Comparison of ENCODE assay signal across 23 cellular contexts in the genomic region with DNA sequence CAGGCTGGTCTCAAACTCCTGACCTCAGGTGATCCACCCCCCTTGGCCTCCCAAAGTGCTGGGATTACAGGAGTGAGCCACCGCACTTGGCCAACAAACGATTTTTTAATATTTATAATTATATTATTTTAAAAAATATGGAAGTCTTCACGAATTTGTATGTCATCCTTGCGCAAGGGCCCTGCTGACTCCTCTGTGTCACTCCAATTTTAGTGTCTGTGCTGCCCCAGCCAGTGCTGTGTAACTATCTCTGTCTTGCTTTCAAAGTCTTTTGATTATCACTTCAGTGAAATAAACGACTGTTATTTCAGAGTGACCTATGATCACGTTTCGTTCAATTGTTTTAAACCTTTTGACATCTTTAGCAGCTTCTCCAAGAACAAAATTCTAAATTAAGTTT. TPM values are rescaled to one million over a fixed set of nuclear protein-coding genes. Genes with fewer than 3 reads are reported as not detected.
"Had no signal": no experiment of that assay in that cellular context is flagged by ENCODE, and none has a peak within 500 bp of the region (broad histone marks: within the 10 kb centered on the region; RNA-seq: fewer than 3 reads in every experiment).

No MANE protein-coding gene starts in this region.

- H3K79me2 ChIP-seq: hepatocyte, parathyroid adenoma had no signal

- H3K4me3 ChIP-seq: esophagus muscularis mucosa, gastroesophageal sphincter, heart left ventricle, hepatocyte, lung, mucosa of descending colon, neural progenitor cell, right lobe of liver, thoracic aorta, tibial nerve, upper lobe of right lung, uterus had no signal

- H3K9ac ChIP-seq: neural progenitor cell, parathyroid adenoma had no signal

- H3K36me3 ChIP-seq: esophagus muscularis mucosa, gastroesophageal sphincter, heart left ventricle, neural progenitor cell, right lobe of liver, thoracic aorta, tibial nerve, upper lobe of right lung, uterus had no signal

- H2AFZ ChIP-seq: hepatocyte, neural progenitor cell, parathyroid adenoma had no signal

- DNase-seq: effector CD8-positive, alpha-beta T cell; endodermal cell; foreskin keratinocyte; kidney; mucosa of descending colon; naive B cell; right lobe of liver; small intestine; stimulated activated CD4-positive, alpha-beta T cell treated with anti-CD3 and anti-CD28 coated beads, Interleukin-15, amount 100 ng/mL, for 24 hours; stimulated activated CD4-positive, alpha-beta T cell treated with anti-CD3 and anti-CD28 coated beads, Interleukin-2, amount 100 ng/mL, for 48 hours; stimulated activated naive B cell treated with anti-CD40 and anti-IgM and Interleukin-4, amounts not matched to agents 10 μg/mL and 1 μg/mL and 100 μg/mL, for 72 hours; upper lobe of right lung; uterus had no signal

- H3K27me3 ChIP-seq: foreskin keratinocyte, hepatocyte, neural progenitor cell, right lobe of liver, tibial nerve, upper lobe of right lung, uterus had no signal

- H3K4me2 ChIP-seq: hepatocyte, neural progenitor cell had no signal

- H3K9me3 ChIP-seq: right lobe of liver, upper lobe of right lung, uterus had no signal

- H3K27ac ChIP-seq: esophagus muscularis mucosa, foreskin keratinocyte, gastroesophageal sphincter, heart left ventricle, hepatocyte, neural progenitor cell, parathyroid adenoma, right lobe of liver, thoracic aorta, tibial nerve, upper lobe of right lung, uterus had no signal

- H3K4me1 ChIP-seq: esophagus muscularis mucosa, foreskin keratinocyte, gastroesophageal sphincter, heart left ventricle, parathyroid adenoma, right lobe of liver, tibial nerve, upper lobe of right lung, uterus had no signal

RNA-seq across cellular contexts. Expression of a gene that starts 13.1 kb away (rescaled TPM):
- total RNA-seq: natural killer cell treated with Interleukin-12 subunit alpha and Interleukin-12 subunit beta and Interleukin-15 and Interleukin-18, amount 100 ng/mL, for 72 hours had no signal
